Comparison of ENCODE assay signal across 16 cellular contexts in genomic region chr18:49949991-49950395, GRCh38.
DNase-seq lines count a peak whose midpoint lies in the region; ATAC-seq and TF ChIP-seq lines count a peak whose summit lies in the region.
"Had no signal": no experiment of that assay in that cellular context is flagged by ENCODE, and none has a peak within 500 bp of the region (broad histone marks: within the 10 kb centered on the region; RNA-seq: fewer than 3 reads in every experiment).

No MANE protein-coding gene starts in this region.

- H3K36me3 ChIP-seq in CD4-positive, alpha-beta memory T cell (ENCODE audit: insufficient read depth, low read length), result no peaks in the 10 kb centered on the region
- H3K36me3 ChIP-seq in tibial artery (no peaks in the 10 kb centered on the region), brain microvascular endothelial cell (replicated peaks) (no peaks in the 10 kb centered on the region)
- H3K36me3 ChIP-seq: sigmoid colon had no signal

- peaks cover 0 to 2% (median 0%) of the 10 kb centered on the region in 8 donors for H3K9me3 Mint-ChIP-seq in CD4-positive, alpha-beta memory T cell
- H3K9me3 Mint-ChIP-seq in central memory CD8-positive, alpha-beta T cell, result no peaks in the 10 kb centered on the region

- peaks cover 21% of the 10 kb centered on the region for H3K4me1 ChIP-seq in CD4-positive, alpha-beta memory T cell (ENCODE audit: insufficient read depth, low read length)
- no peaks in the 10 kb centered on the region for H3K4me1 ChIP-seq in tibial artery
- H3K4me1 ChIP-seq: Caco-2, sigmoid colon had no signal

- no peaks in the 10 kb centered on the region for H3K36me3 Mint-ChIP-seq in CD4-positive, alpha-beta memory T cell
- no peaks in the 10 kb centered on the region for H3K36me3 Mint-ChIP-seq in central memory CD8-positive, alpha-beta T cell (ENCODE audit: insufficient read depth)

- peak in 4 of 5 donors; percentile 6 to 19 (median 12) for DNase-seq in CD4-positive, alpha-beta memory T cell
- DNase-seq in NOMO-1 (lab: John Stamatoyannopoulos, UW; ENCODE audit: unreplicated experiment in 2 of 2) (peak; percentile 49 to 55), tibial artery (no peak), omental fat pad (ENCODE audit: low spot score) (no peak), brain microvascular endothelial cell (no peak)
- DNase-seq in central memory CD8-positive, alpha-beta T cell (ENCODE audit: low spot score in 2 of 2), result peak in 1 of 2 donors; percentile 14
- DNase-seq: activated effector memory CD4-positive, alpha-beta T cell treated with anti-CD3 and anti-CD28 coated beads, Interleukin-2, amount 50 U/mL, for 16 hours; Caco-2; caudate nucleus; MV-4-11; PC-9; sigmoid colon; stimulated activated CD4-positive, alpha-beta T cell treated with anti-CD3 and anti-CD28 coated beads, Interleukin-4, amount 100 ng/mL, for 4 hours; SW 1271 had no signal

- H3K4me3 Mint-ChIP-seq in CD4-positive, alpha-beta memory T cell, result peak overlapping the region in 7 of 8 donors; percentile 33 to 79 (median 64)
- H3K4me3 Mint-ChIP-seq in central memory CD8-positive, alpha-beta T cell, result no peak overlapping the region

- in situ Hi-C loops in brain microvascular endothelial cell (cut with HindIII; ENCODE audit: low pct_ligation_motif_present, low sequenced_read_pairs), result no loop called here

- peak overlapping the region in 3 of 7 donors; percentile 58 to 88 (median 88) for H3K27ac Mint-ChIP-seq in CD4-positive, alpha-beta memory T cell
- no peak overlapping the region for H3K27ac Mint-ChIP-seq in central memory CD8-positive, alpha-beta T cell (ENCODE audit: low read depth)

- ATAC-seq in GM18907 (IDR thresholded peaks at IDR 0.05; ENCODE audit: unreplicated experiment), result peak; percentile 67
- peak; percentile 83 for ATAC-seq in central memory CD8-positive, alpha-beta T cell (replicated peaks; ENCODE audit: extremely low read depth, poor library complexity, severe bottlenecking)
- no peak for ATAC-seq in omental fat pad (ENCODE audit: low FRiP score)
- ATAC-seq in HG02885 (IDR thresholded peaks at IDR 0.05; ENCODE audit: poor library complexity, unreplicated experiment), result no peak

- TF ChIP-seq CTCF in tibial artery (IDR thresholded peaks at IDR 0.05), result no peak
- no peak for TF ChIP-seq CTCF in omental fat pad (IDR thresholded peaks at IDR 0.05)
- TF ChIP-seq CTCF in brain microvascular endothelial cell (IDR thresholded peaks at IDR 0.05; ENCODE audit: low read depth, low read length, missing control alignments), result no peak

- H3K4me3 ChIP-seq in CD4-positive, alpha-beta memory T cell (ENCODE audit: low read length in 2 of 2), result no peak overlapping the region
- no peak overlapping the region for H3K4me3 ChIP-seq in tibial artery
- H3K4me3 ChIP-seq in brain microvascular endothelial cell (ENCODE audit: low read depth, low read length), result no peak overlapping the region
- H3K4me3 ChIP-seq: PC-9, sigmoid colon had no signal

- POLR2A ChIA-PET in CD4-positive, alpha-beta memory T cell (lab: Charles Lee; ENCODE audit: partially characterized antibody), result no interaction called here

- H3K27me3 ChIP-seq in CD4-positive, alpha-beta memory T cell (ENCODE audit: insufficient read depth, low read length), result no peaks in the 10 kb centered on the region
- peaks cover 0 to 2% of the 10 kb centered on the region in 2 donors for H3K27me3 ChIP-seq in tibial artery
- peaks cover 2% of the 10 kb centered on the region for H3K27me3 ChIP-seq in brain microvascular endothelial cell (replicated peaks)

- H3K9me3 ChIP-seq in CD4-positive, alpha-beta memory T cell (ENCODE audit: control insufficient read depth in 1 of 2, low read length in 2 of 2), result no peaks in the 10 kb centered on the region
- H3K9me3 ChIP-seq in tibial artery, result no peaks in the 10 kb centered on the region
- H3K9me3 ChIP-seq: Caco-2, sigmoid colon had no signal

- intact Hi-C loops in CD4-positive, alpha-beta memory T cell (cut with micrococcal nuclease), result no loop called here
- intact Hi-C loops in tibial artery (cut with DNase I; ENCODE audit: low total_unique reads), result no loop called here

- CTCF ChIA-PET in CD4-positive, alpha-beta memory T cell (lab: Charles Lee; ENCODE audit: partially characterized antibody), result no interaction called here

- H3K27me3 Mint-ChIP-seq in CD4-positive, alpha-beta memory T cell, result peaks cover 0 to 14% of the 10 kb centered on the region in 2 donors
- peaks cover 34% of the 10 kb centered on the region for H3K27me3 Mint-ChIP-seq in central memory CD8-positive, alpha-beta T cell

- H3K27ac ChIP-seq in CD4-positive, alpha-beta memory T cell (ENCODE audit: low read depth, low read length), result no peak overlapping the region
- H3K27ac ChIP-seq in tibial artery (no peak overlapping the region), brain microvascular endothelial cell (no peak overlapping the region)
- H3K27ac ChIP-seq: PC-9, sigmoid colon had no signal

- peaks cover 11 to 24% (median 19%) of the 10 kb centered on the region in 4 donors for H3K4me1 Mint-ChIP-seq in CD4-positive, alpha-beta memory T cell
- peaks cover 8% of the 10 kb centered on the region for H3K4me1 Mint-ChIP-seq in central memory CD8-positive, alpha-beta T cell

Comparison
In these comparisons a context has a peak if more than half of its experiments do, and no peak if none do; other contexts are left out.
1. DNase-seq: peak in CD4-positive, alpha-beta memory T cell (4 of 5) and NOMO-1 (2 of 2); none in tibial artery (0 of 2), omental fat pad (single experiment) and brain microvascular endothelial cell (single experiment).
2. ATAC-seq: peak in GM18907 (single experiment) and central memory CD8-positive, alpha-beta T cell (single experiment); none in omental fat pad (single experiment) and HG02885 (single experiment).